ENCODE assay signal across 37 cellular contexts in the genomic region with DNA sequence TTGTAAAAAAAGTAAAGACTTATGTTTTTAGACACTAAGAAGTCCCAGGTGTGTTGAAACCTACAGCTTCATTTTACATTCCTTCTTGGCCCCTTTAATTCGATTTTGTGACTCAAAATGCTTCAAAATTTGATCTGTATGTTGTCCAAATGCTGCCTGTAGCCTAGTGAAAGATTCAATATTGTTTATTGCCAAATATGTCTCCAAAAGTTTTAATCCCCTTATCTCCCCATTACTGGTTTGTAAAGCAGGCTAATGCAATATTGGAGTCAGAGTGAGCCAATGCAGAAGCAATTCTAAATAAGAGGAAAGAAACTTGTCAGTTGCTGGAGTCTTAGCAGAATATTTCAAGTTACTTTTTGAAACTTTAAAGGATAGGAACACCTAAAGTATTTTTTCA.
"Had no signal": no experiment of that assay in that cellular context is flagged by ENCODE, and none has a peak within 500 bp of the region (broad histone marks: within the 10 kb centered on the region; RNA-seq: fewer than 3 reads in every experiment).

No MANE protein-coding gene starts in this region.

- H3K9me3 ChIP-seq: ascending aorta had no signal

- H3K27ac Mint-ChIP-seq: activated B cell treated with CpG ODN at 0.5 μM for 24 hours; activated CD4-positive, alpha-beta memory T cell treated with anti-CD3 and anti-CD28 coated beads for 36 hours; activated CD4-positive, alpha-beta T cell treated with anti-CD3 and anti-CD28 coated beads, Interleukin-2, amount 10 ng/mL, durations not matched to agents 24 days and 14 days; activated CD8-positive, alpha-beta T cell treated with anti-CD3 and anti-CD28 coated beads for 36 hours; activated naive CD4-positive, alpha-beta T cell treated with anti-CD3 and anti-CD28 coated beads for 36 hours; activated naive CD4-positive, alpha-beta T cell treated with anti-CD3 and anti-CD28 coated beads, Interleukin-2, amount 50 U/mL, for 72 hours; activated naive CD8-positive, alpha-beta T cell treated with anti-CD3 and anti-CD28 coated beads for 36 hours; activated T-cell treated with anti-CD3 and anti-CD28 coated beads, Interleukin-2, amount 50 U/mL, for 72 hours; activated T-helper 1 cell treated with anti-CD3 and anti-CD28 coated beads, Interleukin-12 subunit alpha, Interleukin-12 subunit beta, Interleukin-2, Interleukin-4 antibody, amounts not matched to agents 30 ng/mL and 10 ng/mL and 1 ng/mL, durations not matched to agents 14 hours and 24 hours and 36 hours; activated T-helper 17 cell treated with anti-CD3 and anti-CD28 coated beads, Interleukin-2, amount 50 U/mL, for 72 hours; brain; T-helper 1 cell treated with Interleukin-12 subunit alpha and Interleukin-12 subunit beta and Interleukin-4 antibody, amounts not matched to agents 30 μg/mL and 1 μg/mL, for 36 hours; T-helper 2 cell treated with Interferon-gamma antibody and Interleukin-4, amounts not matched to agents 5 μg/mL and 100 μg/mL, for 36 hours had no signal

- H3K27me3 ChIP-seq: adrenal gland, ascending aorta, cardiac muscle cell had no signal

- H3K27me3 Mint-ChIP-seq: activated B cell treated with CpG ODN at 0.5 μM for 24 hours; activated CD4-positive, alpha-beta memory T cell treated with anti-CD3 and anti-CD28 coated beads for 36 hours; activated CD4-positive, alpha-beta T cell treated with anti-CD3 and anti-CD28 coated beads, Interleukin-2, amount 10 ng/mL, durations not matched to agents 24 days and 14 days; activated CD8-positive, alpha-beta T cell treated with anti-CD3 and anti-CD28 coated beads for 36 hours; activated naive CD8-positive, alpha-beta T cell treated with anti-CD3 and anti-CD28 coated beads for 36 hours; activated T-helper 17 cell treated with anti-CD3 and anti-CD28 coated beads, Interleukin-2, amount 50 U/mL, for 72 hours; brain; central memory CD8-positive, alpha-beta T cell had no signal

- H3K4me3 ChIP-seq: adrenal gland, ascending aorta, cardiac muscle cell had no signal

- H3K36me3 Mint-ChIP-seq: activated CD4-positive, alpha-beta memory T cell treated with anti-CD3 and anti-CD28 coated beads for 36 hours; activated naive CD4-positive, alpha-beta T cell treated with anti-CD3 and anti-CD28 coated beads, Interleukin-2, amount 50 U/mL, for 72 hours; brain had no signal

- H3K4me1 ChIP-seq: ascending aorta had no signal

- H3K36me3 ChIP-seq: adrenal gland, ascending aorta, cardiac muscle cell had no signal

- H3K27ac ChIP-seq: adrenal gland, ascending aorta, cardiac muscle cell, VCaP had no signal

- H3K4me3 Mint-ChIP-seq: activated B cell treated with CpG ODN at 0.5 μM for 24 hours; activated CD4-positive, alpha-beta memory T cell treated with anti-CD3 and anti-CD28 coated beads for 36 hours; activated CD4-positive, alpha-beta T cell treated with anti-CD3 and anti-CD28 coated beads, Interleukin-2, amount 10 ng/mL, durations not matched to agents 24 days and 14 days; activated CD8-positive, alpha-beta T cell treated with anti-CD3 and anti-CD28 coated beads for 36 hours; activated naive CD4-positive, alpha-beta T cell treated with anti-CD3 and anti-CD28 coated beads for 36 hours; activated naive CD8-positive, alpha-beta T cell treated with anti-CD3 and anti-CD28 coated beads for 36 hours; activated T-cell treated with anti-CD3 and anti-CD28 coated beads, Interleukin-2, amount 50 U/mL, for 4 hours; activated T-cell treated with anti-CD3 and anti-CD28 coated beads, Interleukin-2, amount 50 U/mL, for 72 hours; activated T-helper 1 cell treated with anti-CD3 and anti-CD28 coated beads, Interleukin-12 subunit alpha, Interleukin-12 subunit beta, Interleukin-2, Interleukin-4 antibody, amounts not matched to agents 30 ng/mL and 10 ng/mL and 1 ng/mL, durations not matched to agents 14 hours and 24 hours and 36 hours; activated T-helper 17 cell treated with anti-CD3 and anti-CD28 coated beads, Interleukin-2, amount 50 U/mL, for 72 hours; brain; central memory CD8-positive, alpha-beta T cell; T-helper 1 cell treated with Interleukin-12 subunit alpha and Interleukin-12 subunit beta and Interleukin-4 antibody, amounts not matched to agents 30 μg/mL and 1 μg/mL, for 36 hours; T-helper 2 cell treated with Interferon-gamma antibody and Interleukin-4, amounts not matched to agents 5 μg/mL and 100 μg/mL, for 36 hours had no signal

- H3K4me1 Mint-ChIP-seq: activated B cell treated with CpG ODN at 0.5 μM for 24 hours; activated CD4-positive, alpha-beta T cell treated with anti-CD3 and anti-CD28 coated beads, Interleukin-2, amount 10 ng/mL, durations not matched to agents 24 days and 14 days; activated naive CD8-positive, alpha-beta T cell treated with anti-CD3 and anti-CD28 coated beads for 36 hours; activated T-helper 17 cell treated with anti-CD3 and anti-CD28 coated beads, Interleukin-2, amount 50 U/mL, for 72 hours had no signal

- FAIRE-seq: bronchial epithelial cell had no signal

- H3K9me3 Mint-ChIP-seq: activated B cell treated with CpG ODN at 0.5 μM for 24 hours; activated CD4-positive, alpha-beta memory T cell treated with anti-CD3 and anti-CD28 coated beads for 36 hours; activated CD4-positive, alpha-beta T cell treated with anti-CD3 and anti-CD28 coated beads, Interleukin-2, amount 10 ng/mL, durations not matched to agents 24 days and 14 days; activated naive CD4-positive, alpha-beta T cell treated with anti-CD3 and anti-CD28 coated beads for 36 hours; activated naive CD4-positive, alpha-beta T cell treated with anti-CD3 and anti-CD28 coated beads, Interleukin-2, amount 50 U/mL, for 72 hours; activated naive CD8-positive, alpha-beta T cell treated with anti-CD3 and anti-CD28 coated beads for 36 hours; activated T-cell treated with anti-CD3 and anti-CD28 coated beads, Interleukin-2, amount 50 U/mL, for 4 hours; activated T-cell treated with anti-CD3 and anti-CD28 coated beads, Interleukin-2, amount 50 U/mL, for 72 hours; activated T-helper 1 cell treated with anti-CD3 and anti-CD28 coated beads, Interleukin-12 subunit alpha, Interleukin-12 subunit beta, Interleukin-2, Interleukin-4 antibody, amounts not matched to agents 30 ng/mL and 10 ng/mL and 1 ng/mL, durations not matched to agents 14 hours and 24 hours and 36 hours; activated T-helper 17 cell treated with anti-CD3 and anti-CD28 coated beads, Interleukin-2, amount 50 U/mL, for 72 hours; central memory CD8-positive, alpha-beta T cell; T-helper 1 cell treated with Interleukin-12 subunit alpha and Interleukin-12 subunit beta and Interleukin-4 antibody, amounts not matched to agents 30 μg/mL and 1 μg/mL, for 36 hours; T-helper 2 cell treated with Interferon-gamma antibody and Interleukin-4, amounts not matched to agents 5 μg/mL and 100 μg/mL, for 36 hours had no signal

- DNase-seq: activated B cell treated with CpG ODN at 0.5 μM for 24 hours; activated CD4-positive, alpha-beta memory T cell treated with anti-CD3 and anti-CD28 coated beads for 36 hours; activated CD4-positive, alpha-beta T cell treated with anti-CD3 and anti-CD28 coated beads for 4 hours; activated CD4-positive, alpha-beta T cell treated with anti-CD3 and anti-CD28 coated beads, Interleukin-2, amount 10 ng/mL, durations not matched to agents 24 days and 14 days; activated CD4-positive, alpha-beta T cell treated with anti-CD3 and anti-CD28 coated beads, Interleukin-2, amount 50 U/mL, for 1 hour; activated CD4-positive, alpha-beta T cell treated with anti-CD3 and anti-CD28 coated beads, Interleukin-2, amount 50 U/mL, for 4 hours; activated CD4-positive, CD25-positive, alpha-beta regulatory T cell treated with anti-CD3 and anti-CD28 coated beads, Interleukin-2, amount 50 U/mL, for 72 hours; activated CD8-positive, alpha-beta memory T cell treated with anti-CD3 and anti-CD28 coated beads, Interleukin-2, amount 50 U/mL, for 4 hours; activated CD8-positive, alpha-beta T cell treated with anti-CD3 and anti-CD28 coated beads for 36 hours; activated effector memory CD4-positive, alpha-beta T cell treated with anti-CD3 and anti-CD28 coated beads, Interleukin-2, amount 50 U/mL, for 16 hours; activated gamma-delta T cell treated with Interleukin-2 at 50 U/mL for 16 hours; activated naive CD4-positive, alpha-beta T cell; activated naive CD4-positive, alpha-beta T cell treated with anti-CD3 and anti-CD28 coated beads for 36 hours; activated naive CD4-positive, alpha-beta T cell treated with anti-CD3 and anti-CD28 coated beads, Interleukin-2, amount 50 U/mL, for 16 hours; activated naive CD8-positive, alpha-beta T cell treated with anti-CD3 and anti-CD28 coated beads for 36 hours; activated T-cell treated with anti-CD3 and anti-CD28 coated beads for 4 hours; activated T-cell treated with anti-CD3 and anti-CD28 coated beads, Interleukin-2, amount 50 U/mL, for 1 hour; activated T-cell treated with anti-CD3 and anti-CD28 coated beads, Interleukin-2, amount 50 U/mL, for 4 hours; activated T-cell treated with anti-CD3 and anti-CD28 coated beads, Interleukin-2, amount 50 U/mL, for 72 hours; adrenal gland; amygdala; anterior cingulate cortex; caudate nucleus; cerebellar nuclear complex; T-helper 2 cell; T-helper 9 cell had no signal
